Comparison of ENCODE assay signal across 15 cellular contexts in genomic region chr11:117171648-117172051, GRCh38. TPM values are rescaled to one million over a fixed set of nuclear protein-coding genes. Genes with fewer than 3 reads are reported as not detected.
DNase-seq lines count a peak whose midpoint lies in the region; ATAC-seq and TF ChIP-seq lines count a peak whose summit lies in the region.
"Had no signal": no experiment of that assay in that cellular context is flagged by ENCODE, and none has a peak within 500 bp of the region (broad histone marks: within the 10 kb centered on the region; RNA-seq: fewer than 3 reads in every experiment).

No MANE protein-coding gene starts in this region.

- no peak for TF ChIP-seq POLR2A in thyroid gland (IDR thresholded peaks at IDR 0.05)

- no peaks in the 10 kb centered on the region for H3K27me3 Mint-ChIP-seq in activated CD4-positive, alpha-beta T cell treated with anti-CD3 and anti-CD28 coated beads, Interleukin-2, amount 10 ng/mL, durations not matched to agents 24 days and 14 days
- H3K27me3 Mint-ChIP-seq: activated CD8-positive, alpha-beta memory T cell treated with anti-CD3 and anti-CD28 coated beads, Interleukin-2, amount 10 ng/mL, durations not matched to agents 7 days and 5 days had no signal

- DNase-seq in activated CD4-positive, alpha-beta T cell treated with anti-CD3 and anti-CD28 coated beads, Interleukin-2, amount 10 ng/mL, durations not matched to agents 24 days and 14 days, result no peak
- no peak for DNase-seq in activated CD4-positive, alpha-beta T cell treated with anti-CD3 and anti-CD28 coated beads for 4 hours
- DNase-seq in dermis blood vessel endothelial cell, result peak; percentile 9
- peak in 1 of 2 donors; percentile 37 for DNase-seq in thyroid gland
- no peak for DNase-seq in NCI-H146 (lab: John Stamatoyannopoulos, UW)
- DNase-seq in NCI-H524 treated with DMSO at 0.1 percent for 48 hours (lab: John Stamatoyannopoulos, UW), result no peak
- DNase-seq: activated CD8-positive, alpha-beta memory T cell treated with anti-CD3 and anti-CD28 coated beads, Interleukin-2, amount 10 ng/mL, durations not matched to agents 7 days and 5 days; GDM1; NCI-H226; SK-N-SH had no signal

- no peak for TF ChIP-seq CTCF in thyroid gland (IDR thresholded peaks at IDR 0.05)

- H3K36me3 ChIP-seq in mesodermal cell (ENCODE audit: control insufficient read depth, insufficient read depth, low read length) (peaks cover 73% of the 10 kb centered on the region), thyroid gland (peaks cover 11 to 12% of the 10 kb centered on the region in 2 donors)

- intact Hi-C loops in activated CD4-positive, alpha-beta T cell treated with anti-CD3 and anti-CD28 coated beads, Interleukin-2, amount 10 ng/mL, durations not matched to agents 24 days and 14 days (cut with micrococcal nuclease), result no loop called here
- intact Hi-C loops in thyroid gland (cut with DNase I), result no loop called here

- no peak overlapping the region for H3K4me3 ChIP-seq in mesodermal cell (ENCODE audit: extremely low read depth, insufficient read depth, low read length, poor library complexity, severe bottlenecking)
- H3K4me3 ChIP-seq in thyroid gland (replicated peaks in 1 of 3), result no peak overlapping the region
- H3K4me3 ChIP-seq: A549, coronary artery, prostate gland had no signal

- 71% methylated on average over 1 of the region's 4 CpGs; no CpG with 5 or more reads in 1 of the 2 experiments for WGBS in mesodermal cell (ENCODE audit: insufficient coverage in 2 of 2), 2 experiments
- WGBS in thyroid gland, 2 donors, result 74 to 87% methylated on average over 4 of the region's 4 CpGs

- H3K36me3 Mint-ChIP-seq in activated CD4-positive, alpha-beta T cell treated with anti-CD3 and anti-CD28 coated beads, Interleukin-2, amount 10 ng/mL, durations not matched to agents 24 days and 14 days (ENCODE audit: low read depth), result peaks cover 28% of the 10 kb centered on the region

- peaks cover 10% of the 10 kb centered on the region for H3K4me1 Mint-ChIP-seq in activated CD4-positive, alpha-beta T cell treated with anti-CD3 and anti-CD28 coated beads, Interleukin-2, amount 10 ng/mL, durations not matched to agents 24 days and 14 days

- no peaks in the 10 kb centered on the region for H3K9me3 Mint-ChIP-seq in activated CD4-positive, alpha-beta T cell treated with anti-CD3 and anti-CD28 coated beads, Interleukin-2, amount 10 ng/mL, durations not matched to agents 24 days and 14 days

- no peak for ATAC-seq in GM21825 (IDR thresholded peaks at IDR 0.05; ENCODE audit: unreplicated experiment)
- ATAC-seq: A549; activated CD8-positive, alpha-beta memory T cell treated with anti-CD3 and anti-CD28 coated beads, Interleukin-2, amount 10 ng/mL, durations not matched to agents 7 days and 5 days had no signal

- H3K4me1 ChIP-seq in mesodermal cell (ENCODE audit: control insufficient read depth, insufficient read depth, low read length, poor library complexity, severe bottlenecking) (peaks cover 33% of the 10 kb centered on the region), thyroid gland (peaks cover 32 to 51% of the 10 kb centered on the region in 2 donors)
- H3K4me1 ChIP-seq: A549, prostate gland had no signal

- H3K27ac Mint-ChIP-seq in activated CD4-positive, alpha-beta T cell treated with anti-CD3 and anti-CD28 coated beads, Interleukin-2, amount 10 ng/mL, durations not matched to agents 24 days and 14 days, result peak overlapping the region; percentile 18
- H3K27ac Mint-ChIP-seq: activated CD8-positive, alpha-beta memory T cell treated with anti-CD3 and anti-CD28 coated beads, Interleukin-2, amount 10 ng/mL, durations not matched to agents 7 days and 5 days had no signal

- H3K27me3 ChIP-seq in thyroid gland, result no peaks in the 10 kb centered on the region

- H3K9me3 ChIP-seq in mesodermal cell (ENCODE audit: control insufficient read depth, low read length) (no peaks in the 10 kb centered on the region), thyroid gland (no peaks in the 10 kb centered on the region)
- H3K9me3 ChIP-seq: A549, prostate gland, SK-N-SH had no signal

- H3K27ac ChIP-seq in mesodermal cell (ENCODE audit: low read depth, low read length, severe bottlenecking) (peak overlapping the region; percentile 43), thyroid gland (peak overlapping the region; percentile 80 to 91 (median 90))
- H3K27ac ChIP-seq: A549 had no signal

- no peak overlapping the region for H3K4me3 Mint-ChIP-seq in activated CD4-positive, alpha-beta T cell treated with anti-CD3 and anti-CD28 coated beads, Interleukin-2, amount 10 ng/mL, durations not matched to agents 24 days and 14 days
- H3K4me3 Mint-ChIP-seq: activated CD8-positive, alpha-beta memory T cell treated with anti-CD3 and anti-CD28 coated beads, Interleukin-2, amount 10 ng/mL, durations not matched to agents 7 days and 5 days had no signal

RNA-seq across cellular contexts. Expression of gene SIDT2, which starts 6.9 kb away (rescaled TPM):
- 23.9 and 29.1 TPM in 2 replicates for total RNA-seq in activated CD4-positive, alpha-beta T cell treated with anti-CD3 and anti-CD28 coated beads, Interleukin-2, amount 10 ng/mL, durations not matched to agents 24 days and 14 days
- total RNA-seq in dermis blood vessel endothelial cell (10.4 and 19.5 TPM in 2 replicates), thyroid gland (10 to 100 TPM; 31.8 to 54.5 (median 42.3) TPM)
- 24.4 TPM for polyA plus RNA-seq in mesodermal cell (2013, experiment 1 of 2)
- 22.4 TPM for polyA plus RNA-seq in mesodermal cell (2013, experiment 2 of 2)

RNA-seq across cellular contexts. Expression of gene TAGLN, which starts 27.5 kb away (rescaled TPM):
- 2.7 and 3.8 TPM in 2 replicates for total RNA-seq in activated CD4-positive, alpha-beta T cell treated with anti-CD3 and anti-CD28 coated beads, Interleukin-2, amount 10 ng/mL, durations not matched to agents 24 days and 14 days
- total RNA-seq in dermis blood vessel endothelial cell, result 11.4 and 31.3 TPM in 2 replicates
- polyA plus RNA-seq in mesodermal cell (2013, experiment 1 of 2), result 696 TPM
- 449 TPM for polyA plus RNA-seq in mesodermal cell (2013, experiment 2 of 2)
- total RNA-seq in thyroid gland, result 100 to 1,000 TPM; 155 to 407 (median 229) TPM

RNA-seq across cellular contexts. Expression of gene PAFAH1B2, which starts 27.6 kb away (rescaled TPM):
- total RNA-seq in activated CD4-positive, alpha-beta T cell treated with anti-CD3 and anti-CD28 coated beads, Interleukin-2, amount 10 ng/mL, durations not matched to agents 24 days and 14 days, result 79.8 and 81.0 TPM in 2 replicates
- 231 and 325 TPM in 2 replicates for total RNA-seq in dermis blood vessel endothelial cell
- polyA plus RNA-seq in mesodermal cell (2013, experiment 1 of 2), result 65.6 TPM
- 65.0 TPM for polyA plus RNA-seq in mesodermal cell (2013, experiment 2 of 2)
- total RNA-seq in thyroid gland, result 100 to 1,000 TPM; 107 to 128 (median 118) TPM
